In genomic region chr10:99329238-99329890, GRCh38 we compare ENCODE assay signal across 1 cellular context.
TF ChIP-seq lines count a peak whose summit lies in the region.

Gene CNNM1 (plus strand): TSS chr10:99329356. CDS start chr10:99329388, 32 bp downstream.

TF ChIP-seq in HepG2, 621 proteins besides CTCF, POLR2A, EP300 and RAD21 (continued from another document and continues in another):
- TF ChIP-seq, protein P1, sequence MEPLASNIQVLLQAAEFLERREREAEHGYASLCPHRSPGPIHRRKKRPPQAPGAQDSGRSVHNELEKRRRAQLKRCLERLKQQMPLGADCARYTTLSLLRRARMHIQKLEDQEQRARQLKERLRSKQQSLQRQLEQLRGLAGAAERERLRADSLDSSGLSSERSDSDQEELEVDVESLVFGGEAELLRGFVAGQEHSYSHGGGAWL (CRISPR knock-in tag; IDR thresholded peaks at IDR 0.05) = peak; percentile 84
- TF ChIP-seq ZNF232 (CRISPR knock-in tag; IDR thresholded peaks at IDR 0.05; ENCODE audit: borderline replicate concordance) = peak; percentile 30; the same call in 1 of the 2 replicates
- TF ChIP-seq ZNF773 (CRISPR knock-in tag; IDR thresholded peaks at IDR 0.05; ENCODE audit: borderline replicate concordance) = no peak
- TF ChIP-seq, protein P2, sequence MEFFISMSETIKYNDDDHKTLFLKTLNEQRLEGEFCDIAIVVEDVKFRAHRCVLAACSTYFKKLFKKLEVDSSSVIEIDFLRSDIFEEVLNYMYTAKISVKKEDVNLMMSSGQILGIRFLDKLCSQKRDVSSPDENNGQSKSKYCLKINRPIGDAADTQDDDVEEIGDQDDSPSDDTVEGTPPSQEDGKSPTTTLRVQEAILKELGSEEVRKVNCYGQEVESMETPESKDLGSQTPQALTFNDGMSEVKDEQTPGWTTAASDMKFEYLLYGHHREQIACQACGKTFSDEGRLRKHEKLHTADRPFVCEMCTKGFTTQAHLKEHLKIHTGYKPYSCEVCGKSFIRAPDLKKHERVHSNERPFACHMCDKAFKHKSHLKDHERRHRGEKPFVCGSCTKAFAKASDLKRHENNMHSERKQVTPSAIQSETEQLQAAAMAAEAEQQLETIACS (CRISPR knock-in tag; IDR thresholded peaks at IDR 0.05) = no peak
- no peak for TF ChIP-seq NBN (conservative IDR thresholded peaks at IDR 0.05)
- TF ChIP-seq, protein P3, sequence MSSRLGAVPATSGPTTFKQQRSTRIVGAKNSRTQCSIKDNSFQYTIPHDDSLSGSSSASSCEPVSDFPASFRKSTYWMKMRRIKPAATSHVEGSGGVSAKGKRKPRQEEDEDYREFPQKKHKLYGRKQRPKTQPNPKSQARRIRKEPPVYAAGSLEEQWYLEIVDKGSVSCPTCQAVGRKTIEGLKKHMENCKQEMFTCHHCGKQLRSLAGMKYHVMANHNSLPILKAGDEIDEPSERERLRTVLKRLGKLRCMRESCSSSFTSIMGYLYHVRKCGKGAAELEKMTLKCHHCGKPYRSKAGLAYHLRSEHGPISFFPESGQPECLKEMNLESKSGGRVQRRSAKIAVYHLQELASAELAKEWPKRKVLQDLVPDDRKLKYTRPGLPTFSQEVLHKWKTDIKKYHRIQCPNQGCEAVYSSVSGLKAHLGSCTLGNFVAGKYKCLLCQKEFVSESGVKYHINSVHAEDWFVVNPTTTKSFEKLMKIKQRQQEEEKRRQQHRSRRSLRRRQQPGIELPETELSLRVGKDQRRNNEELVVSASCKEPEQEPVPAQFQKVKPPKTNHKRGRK (CRISPR knock-in tag; IDR thresholded peaks at IDR 0.05) = no peak
- TF ChIP-seq ZNF33A (CRISPR knock-in tag; IDR thresholded peaks at IDR 0.05; ENCODE audit: borderline replicate concordance) = no peak
- no peak for TF ChIP-seq EZH2 (conservative IDR thresholded peaks at IDR 0.05; ENCODE audit: low read depth, low read length)
- no peak for TF ChIP-seq ZNF724P (CRISPR knock-in tag; IDR thresholded peaks at IDR 0.05; ENCODE audit: borderline replicate concordance)
- no peak for TF ChIP-seq ZNF609 (CRISPR knock-in tag; IDR thresholded peaks at IDR 0.05; ENCODE audit: borderline replicate concordance)
- no peak for TF ChIP-seq HMG20A (CRISPR knock-in tag; IDR thresholded peaks at IDR 0.05; ENCODE audit: borderline replicate concordance)
- TF ChIP-seq NFE2L2 (IDR thresholded peaks at IDR 0.05; ENCODE audit: low read length) = no peak
- no peak for TF ChIP-seq KDM6A (CRISPR knock-in tag; IDR thresholded peaks at IDR 0.05; ENCODE audit: low read depth)
- TF ChIP-seq KLF13 (CRISPR knock-in tag; IDR thresholded peaks at IDR 0.05) = no peak
- TF ChIP-seq ZNF619 (CRISPR knock-in tag; IDR thresholded peaks at IDR 0.05) = no peak
- TF ChIP-seq, protein P4, sequence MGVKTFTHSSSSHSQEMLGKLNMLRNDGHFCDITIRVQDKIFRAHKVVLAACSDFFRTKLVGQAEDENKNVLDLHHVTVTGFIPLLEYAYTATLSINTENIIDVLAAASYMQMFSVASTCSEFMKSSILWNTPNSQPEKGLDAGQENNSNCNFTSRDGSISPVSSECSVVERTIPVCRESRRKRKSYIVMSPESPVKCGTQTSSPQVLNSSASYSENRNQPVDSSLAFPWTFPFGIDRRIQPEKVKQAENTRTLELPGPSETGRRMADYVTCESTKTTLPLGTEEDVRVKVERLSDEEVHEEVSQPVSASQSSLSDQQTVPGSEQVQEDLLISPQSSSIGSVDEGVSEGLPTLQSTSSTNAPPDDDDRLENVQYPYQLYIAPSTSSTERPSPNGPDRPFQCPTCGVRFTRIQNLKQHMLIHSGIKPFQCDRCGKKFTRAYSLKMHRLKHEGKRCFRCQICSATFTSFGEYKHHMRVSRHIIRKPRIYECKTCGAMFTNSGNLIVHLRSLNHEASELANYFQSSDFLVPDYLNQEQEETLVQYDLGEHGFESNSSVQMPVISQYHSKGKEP (CRISPR knock-in tag; IDR thresholded peaks at IDR 0.05) = no peak; the same call in 1 of the 2 replicates
- no peak for TF ChIP-seq ZNF44 (CRISPR knock-in tag; IDR thresholded peaks at IDR 0.05)
- peak; percentile 45 for TF ChIP-seq KDM2A (CRISPR knock-in tag; IDR thresholded peaks at IDR 0.05; ENCODE audit: borderline replicate concordance, low read depth)
- TF ChIP-seq REPIN1 (CRISPR knock-in tag; IDR thresholded peaks at IDR 0.05; ENCODE audit: borderline replicate concordance, low read depth) = peak; percentile 68; the same call in 1 of the 2 replicates
- TF ChIP-seq LRRFIP1 (CRISPR knock-in tag; conservative IDR thresholded peaks at IDR 0.05) = no peak
- peak; percentile 55 for TF ChIP-seq TEAD3 (CRISPR knock-in tag; optimal IDR thresholded peaks at IDR 0.05; ENCODE audit: borderline replicate concordance)
- no peak for TF ChIP-seq ZFAT (CRISPR knock-in tag; conservative IDR thresholded peaks at IDR 0.05)
- no peak for TF ChIP-seq NFE2L1 (CRISPR knock-in tag; IDR thresholded peaks at IDR 0.05; ENCODE audit: borderline replicate concordance)
- TF ChIP-seq MXI1 (IDR thresholded peaks at IDR 0.05; ENCODE audit: borderline replicate concordance, low read depth, low read length) = peak; percentile 61; the same call in 2 of the 3 replicates
- TF ChIP-seq, protein P5, sequence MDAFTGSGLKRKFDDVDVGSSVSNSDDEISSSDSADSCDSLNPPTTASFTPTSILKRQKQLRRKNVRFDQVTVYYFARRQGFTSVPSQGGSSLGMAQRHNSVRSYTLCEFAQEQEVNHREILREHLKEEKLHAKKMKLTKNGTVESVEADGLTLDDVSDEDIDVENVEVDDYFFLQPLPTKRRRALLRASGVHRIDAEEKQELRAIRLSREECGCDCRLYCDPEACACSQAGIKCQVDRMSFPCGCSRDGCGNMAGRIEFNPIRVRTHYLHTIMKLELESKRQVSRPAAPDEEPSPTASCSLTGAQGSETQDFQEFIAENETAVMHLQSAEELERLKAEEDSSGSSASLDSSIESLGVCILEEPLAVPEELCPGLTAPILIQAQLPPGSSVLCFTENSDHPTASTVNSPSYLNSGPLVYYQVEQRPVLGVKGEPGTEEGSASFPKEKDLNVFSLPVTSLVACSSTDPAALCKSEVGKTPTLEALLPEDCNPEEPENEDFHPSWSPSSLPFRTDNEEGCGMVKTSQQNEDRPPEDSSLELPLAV (CRISPR knock-in tag; conservative IDR thresholded peaks at IDR 0.05; ENCODE audit: low read depth) = no peak
- TF ChIP-seq SMC3 (IDR thresholded peaks at IDR 0.05; ENCODE audit: low read length) = no peak
- TF ChIP-seq ZNF792 (CRISPR knock-in tag; IDR thresholded peaks at IDR 0.05) = peak; percentile 68; the same call in 1 of the 2 replicates
- no peak for TF ChIP-seq ZNF598 (CRISPR knock-in tag; IDR thresholded peaks at IDR 0.05; ENCODE audit: borderline replicate concordance)
- no peak for TF ChIP-seq NR3C1 (CRISPR knock-in tag; IDR thresholded peaks at IDR 0.05)
- TF ChIP-seq GABPA (IDR thresholded peaks at IDR 0.05; ENCODE audit: low read depth, low read length) = no peak
- TF ChIP-seq GABPA (CRISPR knock-in tag; IDR thresholded peaks at IDR 0.05; ENCODE audit: low read depth) = no peak
- TF ChIP-seq ZNF607 (CRISPR knock-in tag; IDR thresholded peaks at IDR 0.05; ENCODE audit: borderline replicate concordance) = peak; percentile 85; the same call in 1 of the 2 replicates
- TF ChIP-seq PRPF4 (IDR thresholded peaks at IDR 0.05; ENCODE audit: low read depth, low read length, poor library complexity, severe bottlenecking) = no peak
- TF ChIP-seq, protein P6, sequence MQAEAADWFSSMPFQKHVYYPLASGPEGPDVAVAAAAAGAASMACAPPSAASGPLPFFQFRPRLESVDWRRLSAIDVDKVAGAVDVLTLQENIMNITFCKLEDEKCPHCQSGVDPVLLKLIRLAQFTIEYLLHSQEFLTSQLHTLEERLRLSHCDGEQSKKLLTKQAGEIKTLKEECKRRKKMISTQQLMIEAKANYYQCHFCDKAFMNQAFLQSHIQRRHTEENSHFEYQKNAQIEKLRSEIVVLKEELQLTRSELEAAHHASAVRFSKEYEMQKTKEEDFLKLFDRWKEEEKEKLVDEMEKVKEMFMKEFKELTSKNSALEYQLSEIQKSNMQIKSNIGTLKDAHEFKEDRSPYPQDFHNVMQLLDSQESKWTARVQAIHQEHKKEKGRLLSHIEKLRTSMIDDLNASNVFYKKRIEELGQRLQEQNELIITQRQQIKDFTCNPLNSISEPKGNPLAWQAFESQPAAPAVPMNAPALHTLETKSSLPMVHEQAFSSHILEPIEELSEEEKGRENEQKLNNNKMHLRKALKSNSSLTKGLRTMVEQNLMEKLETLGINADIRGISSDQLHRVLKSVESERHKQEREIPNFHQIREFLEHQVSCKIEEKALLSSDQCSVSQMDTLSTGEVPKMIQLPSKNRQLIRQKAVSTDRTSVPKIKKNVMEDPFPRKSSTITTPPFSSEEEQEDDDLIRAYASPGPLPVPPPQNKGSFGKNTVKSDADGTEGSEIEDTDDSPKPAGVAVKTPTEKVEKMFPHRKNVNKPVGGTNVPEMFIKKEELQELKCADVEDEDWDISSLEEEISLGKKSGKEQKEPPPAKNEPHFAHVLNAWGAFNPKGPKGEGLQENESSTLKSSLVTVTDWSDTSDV (CRISPR knock-in tag; IDR thresholded peaks at IDR 0.05) = peak; percentile 94
- peak; percentile 76 for TF ChIP-seq HOXA3 (CRISPR knock-in tag; IDR thresholded peaks at IDR 0.05)
- TF ChIP-seq, protein P7, sequence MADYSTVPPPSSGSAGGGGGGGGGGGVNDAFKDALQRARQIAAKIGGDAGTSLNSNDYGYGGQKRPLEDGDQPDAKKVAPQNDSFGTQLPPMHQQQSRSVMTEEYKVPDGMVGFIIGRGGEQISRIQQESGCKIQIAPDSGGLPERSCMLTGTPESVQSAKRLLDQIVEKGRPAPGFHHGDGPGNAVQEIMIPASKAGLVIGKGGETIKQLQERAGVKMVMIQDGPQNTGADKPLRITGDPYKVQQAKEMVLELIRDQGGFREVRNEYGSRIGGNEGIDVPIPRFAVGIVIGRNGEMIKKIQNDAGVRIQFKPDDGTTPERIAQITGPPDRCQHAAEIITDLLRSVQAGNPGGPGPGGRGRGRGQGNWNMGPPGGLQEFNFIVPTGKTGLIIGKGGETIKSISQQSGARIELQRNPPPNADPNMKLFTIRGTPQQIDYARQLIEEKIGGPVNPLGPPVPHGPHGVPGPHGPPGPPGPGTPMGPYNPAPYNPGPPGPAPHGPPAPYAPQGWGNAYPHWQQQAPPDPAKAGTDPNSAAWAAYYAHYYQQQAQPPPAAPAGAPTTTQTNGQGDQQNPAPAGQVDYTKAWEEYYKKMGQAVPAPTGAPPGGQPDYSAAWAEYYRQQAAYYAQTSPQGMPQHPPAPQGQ (CRISPR knock-in tag; IDR thresholded peaks at IDR 0.05; ENCODE audit: borderline replicate concordance) = no peak
- peak; percentile 53; the same call in 1 of the 2 replicates for TF ChIP-seq ZFP91 (CRISPR knock-in tag; IDR thresholded peaks at IDR 0.05; ENCODE audit: borderline replicate concordance)
- no peak for TF ChIP-seq MAZ (IDR thresholded peaks at IDR 0.05; ENCODE audit: borderline replicate concordance, low read depth, low read length)
- TF ChIP-seq MAZ (CRISPR knock-in tag; IDR thresholded peaks at IDR 0.05; ENCODE audit: low read depth) = peak; percentile 50; the same call in 1 of the 2 replicates
